Comparison of ENCODE assay signal across 1 cellular context in genomic region chr5:151694035-151694485, GRCh38.
TF ChIP-seq lines count a peak whose summit lies in the region.

No MANE protein-coding gene starts in this region.

TF ChIP-seq in HepG2, 621 proteins besides CTCF, POLR2A, EP300 and RAD21 (continued from another document and continues in another):
- TF ChIP-seq SKIL (CRISPR knock-in tag; IDR thresholded peaks at IDR 0.05; ENCODE audit: borderline replicate concordance) (peak; percentile 82), ZNF512 (CRISPR knock-in tag; IDR thresholded peaks at IDR 0.05) (no peak), FOXA3 (CRISPR knock-in tag; IDR thresholded peaks at IDR 0.05) (peak; percentile 65), ZFAT (CRISPR knock-in tag; conservative IDR thresholded peaks at IDR 0.05) (no peak), ZNF570 (CRISPR knock-in tag; IDR thresholded peaks at IDR 0.05; ENCODE audit: borderline replicate concordance) (no peak), ZBTB34 (CRISPR knock-in tag; IDR thresholded peaks at IDR 0.05) (no peak), ZNF644 (CRISPR knock-in tag; IDR thresholded peaks at IDR 0.05; ENCODE audit: low read depth) (peak; percentile 69; the same call in 1 of the 2 replicates), ZNF18 (CRISPR knock-in tag; IDR thresholded peaks at IDR 0.05; ENCODE audit: insufficient replicate concordance) (no peak), ZBTB7B (CRISPR knock-in tag; IDR thresholded peaks at IDR 0.05) (no peak), AGO2 (optimal IDR thresholded peaks at IDR 0.05; ENCODE audit: low read depth, low read length) (no peak), XBP1 (CRISPR knock-in tag; IDR thresholded peaks at IDR 0.05) (no peak), CHCHD3 (CRISPR knock-in tag; IDR thresholded peaks at IDR 0.05) (no peak), HNF4A (CRISPR knock-in tag; IDR thresholded peaks at IDR 0.05) (peak; percentile 4; the same call in 1 of the 2 replicates), KLF6 (CRISPR knock-in tag; IDR thresholded peaks at IDR 0.05) (no peak; the same call in 1 of the 2 replicates), ETV5 (CRISPR knock-in tag; IDR thresholded peaks at IDR 0.05; ENCODE audit: borderline replicate concordance) (0 out of 2 replicates have a peak, but pooled peaks have one; percentile 42), BRD4 (CRISPR knock-in tag; IDR thresholded peaks at IDR 0.05) (no peak), ZNF577 (CRISPR knock-in tag; IDR thresholded peaks at IDR 0.05; ENCODE audit: borderline replicate concordance, low read depth) (no peak), HMG20A (CRISPR knock-in tag; IDR thresholded peaks at IDR 0.05; ENCODE audit: borderline replicate concordance) (peak; percentile 27; the same call in 1 of the 2 replicates), GABPB1 (CRISPR knock-in tag; IDR thresholded peaks at IDR 0.05) (0 out of 2 replicates have a peak, but pooled peaks have one; percentile 27), ZNF432 (CRISPR knock-in tag; IDR thresholded peaks at IDR 0.05; ENCODE audit: borderline replicate concordance) (no peak), ZGPAT (CRISPR knock-in tag; IDR thresholded peaks at IDR 0.05) (peak; percentile 47; the same call in 1 of the 2 replicates), ZNF816 (CRISPR knock-in tag; IDR thresholded peaks at IDR 0.05; ENCODE audit: borderline replicate concordance) (no peak), ZFP62 (CRISPR knock-in tag; IDR thresholded peaks at IDR 0.05) (no peak), PPARG (CRISPR knock-in tag; conservative IDR thresholded peaks at IDR 0.05) (no peak), ZNF136 (CRISPR knock-in tag; IDR thresholded peaks at IDR 0.05; ENCODE audit: low read depth) (no peak), KDM5A (IDR thresholded peaks at IDR 0.05; ENCODE audit: borderline replicate concordance, low read length) (no peak), NFAT5 (CRISPR knock-in tag; IDR thresholded peaks at IDR 0.05) (no peak), HNF1A (IDR thresholded peaks at IDR 0.05; ENCODE audit: low read depth) (no peak), HNF1A (CRISPR knock-in tag; IDR thresholded peaks at IDR 0.05; ENCODE audit: borderline replicate concordance) (peak; percentile 54; the same call in 1 of the 2 replicates), FOXA1 (IDR thresholded peaks at IDR 0.05) (no peak), FOXA1 (CRISPR knock-in tag; IDR thresholded peaks at IDR 0.05) (peak; percentile 56), NCOA2 (CRISPR knock-in tag; IDR thresholded peaks at IDR 0.05) (peak; percentile 78), ZFX (CRISPR knock-in tag; IDR thresholded peaks at IDR 0.05; ENCODE audit: low read depth) (peak; percentile 67), NAIF1 (CRISPR knock-in tag; IDR thresholded peaks at IDR 0.05; ENCODE audit: borderline replicate concordance) (no peak), PRDM15 (CRISPR knock-in tag; IDR thresholded peaks at IDR 0.05) (no peak)
